In genomic region chr7:107767391-107767790, GRCh38 we compare ENCODE assay signal across 37 cellular contexts. TPM values are rescaled to one million over a fixed set of nuclear protein-coding genes. Genes with fewer than 3 reads are reported as not detected.
"Had no signal": no experiment of that assay in that cellular context is flagged by ENCODE, and none has a peak within 500 bp of the region (broad histone marks: within the 10 kb centered on the region; RNA-seq: fewer than 3 reads in every experiment).

No MANE protein-coding gene starts in this region.

- H3K36me3 ChIP-seq: adrenal gland, cardiac muscle cell had no signal

- H3K4me1 ChIP-seq: adrenal gland, body of pancreas had no signal

- H3K9me3 ChIP-seq: adrenal gland, body of pancreas had no signal

- H3K4me3 ChIP-seq: adrenal gland, body of pancreas, cardiac muscle cell had no signal

- H3K27me3 ChIP-seq: adrenal gland, body of pancreas, cardiac muscle cell had no signal

- ATAC-seq: activated CD8-positive, alpha-beta T cell treated with anti-CD3 and anti-CD28 coated beads for 36 hours; activated naive CD4-positive, alpha-beta T cell treated with anti-CD3 and anti-CD28 coated beads, Interleukin-2, amount 50 U/mL, for 72 hours; activated T-cell treated with anti-CD3 and anti-CD28 coated beads, Interleukin-2, amount 50 U/mL, for 4 hours; activated T-cell treated with anti-CD3 and anti-CD28 coated beads, Interleukin-2, amount 50 U/mL, for 72 hours; activated T-helper 17 cell treated with anti-CD3 and anti-CD28 coated beads, Interleukin-2, amount 50 U/mL, for 72 hours; body of pancreas had no signal

- FAIRE-seq: astrocyte, bronchial epithelial cell, colon, TTC549 had no signal

- DNase-seq: activated B cell treated with CpG ODN at 0.5 μM for 24 hours; activated CD4-positive, alpha-beta memory T cell treated with anti-CD3 and anti-CD28 coated beads for 36 hours; activated CD4-positive, alpha-beta T cell treated with anti-CD3 and anti-CD28 coated beads for 4 hours; activated CD4-positive, alpha-beta T cell treated with anti-CD3 and anti-CD28 coated beads, Interleukin-2, amount 10 ng/mL, durations not matched to agents 24 days and 14 days; activated CD4-positive, alpha-beta T cell treated with anti-CD3 and anti-CD28 coated beads, Interleukin-2, amount 50 U/mL, for 1 hour; activated CD4-positive, alpha-beta T cell treated with anti-CD3 and anti-CD28 coated beads, Interleukin-2, amount 50 U/mL, for 4 hours; activated CD4-positive, CD25-positive, alpha-beta regulatory T cell treated with anti-CD3 and anti-CD28 coated beads, Interleukin-2, amount 50 U/mL, for 72 hours; activated CD8-positive, alpha-beta memory T cell treated with anti-CD3 and anti-CD28 coated beads, Interleukin-2, amount 50 U/mL, for 4 hours; activated CD8-positive, alpha-beta T cell treated with anti-CD3 and anti-CD28 coated beads for 36 hours; activated effector memory CD4-positive, alpha-beta T cell treated with anti-CD3 and anti-CD28 coated beads, Interleukin-2, amount 50 U/mL, for 16 hours; activated gamma-delta T cell treated with Interleukin-2 at 50 U/mL for 16 hours; activated naive CD4-positive, alpha-beta T cell; activated naive CD4-positive, alpha-beta T cell treated with anti-CD3 and anti-CD28 coated beads for 36 hours; activated naive CD4-positive, alpha-beta T cell treated with anti-CD3 and anti-CD28 coated beads, Interleukin-2, amount 50 U/mL, for 16 hours; activated naive CD8-positive, alpha-beta T cell treated with anti-CD3 and anti-CD28 coated beads, Interleukin-2, amount 10 ng/mL, durations not matched to agents 7 days and 5 days; activated T-cell treated with anti-CD3 and anti-CD28 coated beads for 4 hours; activated T-cell treated with anti-CD3 and anti-CD28 coated beads, Interleukin-2, amount 50 U/mL, for 1 hour; activated T-cell treated with anti-CD3 and anti-CD28 coated beads, Interleukin-2, amount 50 U/mL, for 4 hours; activated T-cell treated with anti-CD3 and anti-CD28 coated beads, Interleukin-2, amount 50 U/mL, for 72 hours; adrenal gland; amniotic stem cell; aorta; body of pancreas; central memory CD4-positive, alpha-beta T cell; T-helper 1 cell; T-helper 2 cell; T-helper 9 cell had no signal

- H3K27ac ChIP-seq: adrenal gland, body of pancreas, cardiac muscle cell, VCaP had no signal

RNA-seq across cellular contexts. Expression of gene SLC26A3, which starts 35.6 kb away (rescaled TPM):
- total RNA-seq: activated B cell treated with CpG ODN at 0.5 μM for 24 hours; activated CD4-positive, alpha-beta memory T cell treated with anti-CD3 and anti-CD28 coated beads for 36 hours; activated CD4-positive, alpha-beta T cell treated with anti-CD3 and anti-CD28 coated beads, Interleukin-2, amount 10 ng/mL, durations not matched to agents 24 days and 14 days; activated CD8-positive, alpha-beta memory T cell treated with anti-CD3 and anti-CD28 coated beads for 36 hours; activated CD8-positive, alpha-beta T cell treated with anti-CD3 and anti-CD28 coated beads for 36 hours; activated naive CD4-positive, alpha-beta T cell treated with anti-CD3 and anti-CD28 coated beads for 36 hours; activated naive CD4-positive, alpha-beta T cell treated with anti-CD3 and anti-CD28 coated beads, Interleukin-2, amount 50 U/mL, for 72 hours; activated naive CD8-positive, alpha-beta T cell treated with anti-CD3 and anti-CD28 coated beads, Interleukin-2, amount 10 ng/mL, durations not matched to agents 7 days and 5 days; activated T-cell treated with anti-CD3 and anti-CD28 coated beads, Interleukin-2, amount 50 U/mL, for 72 hours; activated T-helper 1 cell treated with anti-CD3 and anti-CD28 coated beads, Interleukin-12 subunit alpha, Interleukin-12 subunit beta, Interleukin-2, Interleukin-4 antibody, amounts not matched to agents 30 ng/mL and 10 ng/mL and 1 ng/mL, durations not matched to agents 14 hours and 24 hours and 36 hours; activated T-helper 17 cell treated with anti-CD3 and anti-CD28 coated beads, Interleukin-2, amount 50 U/mL, for 72 hours; aorta; astrocyte; body of pancreas; bronchial epithelial cell; cardiac muscle cell had no signal
